In genomic region chr3:111858641-111859040, GRCh38 we compare ENCODE assay signal across 8 cellular contexts. TPM values are rescaled to one million over a fixed set of nuclear protein-coding genes. Genes with fewer than 3 reads are reported as not detected.
A peak's percentile ranks its signal among the peaks of the same experiment; 100 is the strongest.
DNase-seq lines count a peak whose midpoint lies in the region; ATAC-seq and TF ChIP-seq lines count a peak whose summit lies in the region.

No MANE protein-coding gene starts in this region.

- H3K4me3 ChIP-seq in foreskin fibroblast (ENCODE audit: low read depth in 1 of 2, low read length in 2 of 2): peak overlapping the region; percentile 85 to 92

- H3K36me3 Mint-ChIP-seq in T-helper 17 cell (ENCODE audit: low read depth): no peaks in the 10 kb centered on the region
- H3K36me3 Mint-ChIP-seq in progenitor cell of endocrine pancreas (ENCODE audit: insufficient read depth): peaks cover 5% of the 10 kb centered on the region

- DNase-seq in EH (ENCODE audit: low read depth) (peak; percentile 37), T-helper 17 cell (no peak), foreskin fibroblast (no peak), progenitor cell of endocrine pancreas (ENCODE audit: low spot score, unreplicated experiment) (no peak), MV-4-11 (lab: John Stamatoyannopoulos, UW) (no peak), GM19238 (ENCODE audit: insufficient read length, low spot score) (no peak), KG1 (lab: John Stamatoyannopoulos, UW) (no peak)
- no peak for DNase-seq in stimulated activated naive CD4-positive, alpha-beta T cell treated with Interleukin-2 at 50 U/mL for 16 hours (lab: John Stamatoyannopoulos, UW)

- H3K4me1 Mint-ChIP-seq in T-helper 17 cell: peaks cover 13% of the 10 kb centered on the region
- peaks cover 44% of the 10 kb centered on the region for H3K4me1 Mint-ChIP-seq in progenitor cell of endocrine pancreas (ENCODE audit: low read depth)

- no peaks in the 10 kb centered on the region for H3K9me3 ChIP-seq in T-helper 17 cell (ENCODE audit: control insufficient read depth, low read length, poor library complexity, severe bottlenecking)

- H3K27me3 Mint-ChIP-seq in T-helper 17 cell: peaks cover 7% of the 10 kb centered on the region
- H3K27me3 Mint-ChIP-seq in progenitor cell of endocrine pancreas: no peaks in the 10 kb centered on the region

- no peak for ATAC-seq in T-helper 17 cell

- TF ChIP-seq CTCF in foreskin fibroblast (IDR thresholded peaks at IDR 0.05; ENCODE audit: low read depth, low read length): no peak
- no peak for TF ChIP-seq CTCF in progenitor cell of endocrine pancreas (IDR thresholded peaks at IDR 0.05; ENCODE audit: unreplicated experiment)

- H3K27ac Mint-ChIP-seq in T-helper 17 cell (peak overlapping the region; percentile 93), progenitor cell of endocrine pancreas (peak overlapping the region; percentile 50)

- H3K4me3 Mint-ChIP-seq in T-helper 17 cell (peak overlapping the region; percentile 96), progenitor cell of endocrine pancreas (ENCODE audit: low read depth) (peak overlapping the region; percentile 87)

- H3K9me3 Mint-ChIP-seq in progenitor cell of endocrine pancreas (ENCODE audit: low read depth): no peaks in the 10 kb centered on the region

RNA-seq across cellular contexts. Expression of gene PHLDB2, which starts 0.4 kb away (rescaled TPM):
- 10 to 100 TPM; 24.4 to 28.0 TPM for total RNA-seq in T-helper 17 cell
- 58.3 and 59.1 TPM in 2 replicates for total RNA-seq in progenitor cell of endocrine pancreas
